12 cellular contexts compared by ENCODE assay signal in the genomic region with DNA sequence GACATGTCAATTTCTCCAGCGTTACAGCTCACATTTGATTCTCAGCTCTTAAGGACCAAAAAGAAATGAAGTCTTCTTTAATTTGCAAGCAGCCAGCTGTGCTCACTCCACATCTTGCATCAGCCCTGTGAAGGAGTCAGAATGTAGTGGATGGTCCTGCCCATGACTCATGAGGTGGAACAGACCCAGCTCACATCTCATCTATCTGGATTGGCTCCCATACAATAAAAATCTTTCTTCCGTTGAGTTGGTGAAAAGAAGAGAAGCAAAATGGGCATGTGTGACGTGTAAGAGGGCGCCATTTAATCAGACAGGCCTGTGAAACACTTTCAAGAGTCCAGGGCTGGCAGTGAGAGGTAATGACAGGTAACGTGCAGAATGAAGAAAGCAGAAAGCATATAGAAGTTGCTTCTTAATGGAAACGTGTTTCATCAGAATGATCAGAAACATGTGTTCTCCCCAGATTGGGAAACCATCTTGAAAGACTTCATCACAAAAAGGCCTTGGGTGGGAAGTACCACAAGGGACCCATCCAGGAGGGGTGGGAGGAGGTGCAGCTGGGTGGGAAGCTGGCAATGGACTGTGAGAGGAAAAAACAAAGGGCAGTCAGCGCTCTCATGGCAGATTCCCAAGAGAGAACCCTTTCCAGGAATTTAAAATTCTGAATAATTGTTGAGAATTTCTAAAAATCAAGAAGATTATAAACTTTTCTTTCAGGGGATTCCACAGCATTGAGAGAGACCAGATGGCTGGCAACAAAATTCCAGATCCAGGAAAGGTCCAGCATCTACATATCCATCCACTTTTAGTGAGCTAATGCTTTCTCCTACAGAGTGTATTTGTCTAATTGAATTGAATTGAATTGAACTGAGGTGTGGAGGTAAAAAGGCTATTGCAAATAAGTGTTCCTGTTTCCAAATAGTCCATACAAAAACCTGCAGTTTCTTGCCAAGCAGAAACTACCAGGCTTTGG. TPM values are rescaled to one million over a fixed set of nuclear protein-coding genes. Genes with fewer than 3 reads are reported as not detected.
DNase-seq lines count a peak whose midpoint lies in the region; FAIRE-seq and TF ChIP-seq lines count a peak whose summit lies in the region.
"Had no signal": no experiment of that assay in that cellular context is flagged by ENCODE, and none has a peak within 500 bp of the region (broad histone marks: within the 10 kb centered on the region; RNA-seq: fewer than 3 reads in every experiment).

No MANE protein-coding gene starts in this region.

- no peaks in the 10 kb centered on the region for H3K36me3 Mint-ChIP-seq in MCF 10A (ENCODE audit: insufficient read depth, unreplicated experiment)

- TF ChIP-seq EP300 in tibial nerve (IDR thresholded peaks at IDR 0.05) = no peak

- DNase-seq in MCF 10A (ENCODE audit: unreplicated experiment) = peak; percentile 85
- no peak for DNase-seq in breast epithelium (ENCODE audit: low spot score in 2 of 2)
- DNase-seq in amniotic stem cell (lab: John Stamatoyannopoulos, UW) = peak; percentile 48
- DNase-seq in left ventricle myocardium inferior = no peak
- DNase-seq in urothelium cell line (ENCODE audit: low spot score) = peak; percentile 36
- DNase-seq in PC-9 = no peak
- no peak for DNase-seq in NCI-H510A (lab: John Stamatoyannopoulos, UW)
- no peak for DNase-seq in tibial nerve (ENCODE audit: low spot score in 2 of 2)
- DNase-seq: central memory CD4-positive, alpha-beta T cell; NCI-H1436; SIG-M5 had no signal

- H4K20me1 ChIP-seq in PC-9 (ENCODE audit: insufficient read depth) = no peaks in the 10 kb centered on the region

- no peaks in the 10 kb centered on the region for H3K9me2 ChIP-seq in PC-9 (ENCODE audit: insufficient read depth)

- 57 to 60% methylated on average over 7 of the region's 7 CpGs for WGBS in tibial nerve, 2 donors

- intact Hi-C loops in MCF 10A (cut with micrococcal nuclease) = loop anchor here (5.0 kb wide), 1 partner anchor 52 kb away; no protein-coding TSS in a partner anchor
- intact Hi-C loops in breast epithelium (cut with DNase I; ENCODE audit: low total_unique reads) = no loop called here
- intact Hi-C loops in left ventricle myocardium inferior (cut with micrococcal nuclease) = no loop called here
- intact Hi-C loops in PC-9 (cut with micrococcal nuclease; ENCODE audit: unreplicated experiment) = no loop called here

- H3K9me3 ChIP-seq in breast epithelium (no peaks in the 10 kb centered on the region), left ventricle myocardium inferior (replicated peaks) (no peaks in the 10 kb centered on the region), PC-9 (ENCODE audit: insufficient read depth, low read depth) (0 out of 2 replicates have a peak, but pooled peaks cover 5% of the 10 kb centered on the region), tibial nerve (no peaks in the 10 kb centered on the region)

- TF ChIP-seq POLR2A in breast epithelium (IDR thresholded peaks at IDR 0.05) (no peak), tibial nerve (IDR thresholded peaks at IDR 0.05) (no peak)

- no peak overlapping the region for H3K4me2 ChIP-seq in PC-9

- H3K4me3 Mint-ChIP-seq in MCF 10A (ENCODE audit: unreplicated experiment) = no peak overlapping the region
- H3K4me3 Mint-ChIP-seq: B cell had no signal

- BruUV-seq in MCF 10A (replicated peaks; lab: Mats Ljungman, UMichigan) = no TSS peak
- BruUV-seq in PC-9 (replicated peaks; lab: Mats Ljungman, UMichigan) = no TSS peak

- H3K27me3 ChIP-seq in breast epithelium (no peaks in the 10 kb centered on the region), left ventricle myocardium inferior (ENCODE audit: low read depth) (no peaks in the 10 kb centered on the region), PC-9 (ENCODE audit: insufficient read depth, low read depth) (no peaks in the 10 kb centered on the region), tibial nerve (no peaks in the 10 kb centered on the region)

- H3K9me3 Mint-ChIP-seq in MCF 10A (ENCODE audit: unreplicated experiment) = no peaks in the 10 kb centered on the region

- peak overlapping the region; percentile 33 for H3K27ac Mint-ChIP-seq in MCF 10A (ENCODE audit: low read depth, unreplicated experiment)
- H3K27ac Mint-ChIP-seq: B cell had no signal

- H3K79me2 ChIP-seq in PC-9 (ENCODE audit: low read depth) = no peaks in the 10 kb centered on the region

- POLR2A ChIA-PET in MCF 10A (lab: Yijun Ruan, JAX) = interaction anchor here (0.7 to 1.3 kb wide), 3 partner anchors 10 to 78 kb away, joined by 3 to 4 read pairs (median 3); no protein-coding TSS in a partner anchor
- POLR2A ChIA-PET in PC-9 (lab: Charles Lee; ENCODE audit: unreplicated experiment) = no interaction called here

- H3K36me3 ChIP-seq in breast epithelium (no peaks in the 10 kb centered on the region), left ventricle myocardium inferior (no peaks in the 10 kb centered on the region), PC-9 (ENCODE audit: low read depth) (no peaks in the 10 kb centered on the region), tibial nerve (no peaks in the 10 kb centered on the region)

- H3K4me1 ChIP-seq in breast epithelium (peaks cover 0 to 7% of the 10 kb centered on the region in 2 donors), left ventricle myocardium inferior (peaks cover 41% of the 10 kb centered on the region), PC-9 (replicated peaks; ENCODE audit: insufficient read depth) (peaks cover 14% of the 10 kb centered on the region), tibial nerve (peaks cover 0 to 53% (median 14%) of the 10 kb centered on the region in 4 donors)

- 0 out of 2 replicates have a peak, but pooled peaks cover 3% of the 10 kb centered on the region for H3F3A ChIP-seq in PC-9 (ENCODE audit: insufficient read depth, low read depth)

- no peak overlapping the region for H2AFZ ChIP-seq in PC-9

- H3K27ac ChIP-seq in breast epithelium = peak overlapping the region in 1 of 2 donors; percentile 49
- peak overlapping the region; percentile 58 for H3K27ac ChIP-seq in left ventricle myocardium inferior (replicated peaks)
- no peak overlapping the region for H3K27ac ChIP-seq in PC-9
- H3K27ac ChIP-seq in tibial nerve = peak overlapping the region in 2 of 4 donors; percentile 30 to 46

- no peaks in the 10 kb centered on the region for H3K27me3 Mint-ChIP-seq in MCF 10A (ENCODE audit: insufficient read depth, unreplicated experiment)
- H3K27me3 Mint-ChIP-seq: B cell had no signal

- FAIRE-seq in urothelium cell line (lab: Jason Lieb, UNC) = no peak

- TF ChIP-seq CTCF in MCF 10A (IDR thresholded peaks at IDR 0.05; ENCODE audit: unreplicated experiment) (no peak), breast epithelium (IDR thresholded peaks at IDR 0.05) (no peak), left ventricle myocardium inferior (IDR thresholded peaks at IDR 0.05; ENCODE audit: borderline replicate concordance) (no peak), PC-9 (conservative IDR thresholded peaks at IDR 0.05) (no peak), tibial nerve (IDR thresholded peaks at IDR 0.05) (no peak)

- H3K4me3 ChIP-seq in breast epithelium = no peak overlapping the region
- H3K4me3 ChIP-seq in left ventricle myocardium inferior = no peak overlapping the region
- H3K4me3 ChIP-seq in PC-9 = no peak overlapping the region
- H3K4me3 ChIP-seq in tibial nerve = no peak overlapping the region

- CTCF ChIA-PET in MCF 10A (lab: Yijun Ruan, JAX) (interaction anchor here (1.4 kb wide), 1 partner anchor 373 kb away, joined by 4 read pairs; no protein-coding TSS in a partner anchor), PC-9 (lab: Charles Lee) (interaction anchor here (0.6 kb wide), 1 partner anchor 322 kb away, joined by 3 read pairs; no protein-coding TSS in a partner anchor)

- peaks cover 23% of the 10 kb centered on the region for H3K4me1 Mint-ChIP-seq in MCF 10A (ENCODE audit: insufficient read depth, unreplicated experiment)

RNA-seq across cellular contexts. Expression of gene ETS1, which starts 57.0 kb away (rescaled TPM):
- total RNA-seq in MCF 10A (2022) (63.2 and 82.0 TPM in 2 replicates), breast epithelium (10 to 100 TPM; 65.6 to 92.1 (median 73.2) TPM), left ventricle myocardium inferior (45.3 TPM), PC-9 (2021) (18.9 and 23.3 TPM in 2 replicates), tibial nerve (10 to 100 TPM; 46.3 to 70.6 (median 57.6) TPM)

Comparison
In these comparisons a context has a peak if more than half of its experiments do, and no peak if none do; other contexts are left out.
1. DNase-seq: peak in MCF 10A (single experiment), amniotic stem cell (single experiment) and urothelium cell line (single experiment); none in breast epithelium (0 of 2), left ventricle myocardium inferior (single experiment), PC-9 (0 of 2), NCI-H510A (single experiment) and tibial nerve (0 of 2).